ENCODE assay signal across 26 cellular contexts in genomic region chr3:107699682-107700081, GRCh38.
DNase-seq lines count a peak whose midpoint lies in the region; ATAC-seq and TF ChIP-seq lines count a peak whose summit lies in the region.
"Had no signal": no experiment of that assay in that cellular context is flagged by ENCODE, and none has a peak within 500 bp of the region (broad histone marks: within the 10 kb centered on the region; RNA-seq: fewer than 3 reads in every experiment).

No MANE protein-coding gene starts in this region.

- no peak overlapping the region for H3K4me3 ChIP-seq in brain microvascular endothelial cell (ENCODE audit: low read depth, low read length)
- H3K4me3 ChIP-seq in esophagus muscularis mucosa = no peak overlapping the region
- H3K4me3 ChIP-seq: dorsolateral prefrontal cortex, heart right ventricle, neural progenitor cell, SK-N-MC had no signal

- in situ Hi-C loops in brain microvascular endothelial cell (cut with HindIII; ENCODE audit: low pct_ligation_motif_present, low sequenced_read_pairs) = no loop called here
- in situ Hi-C loops in KBM-7 (cut with MboI; ENCODE audit: low pct_unique_long_range_greater_than_20kb, low sequenced_read_pairs) = no loop called here

- peaks cover 31% of the 10 kb centered on the region for H3K4me1 Mint-ChIP-seq in stimulated activated naive CD8-positive, alpha-beta T cell treated with anti-CD3 and anti-CD28 coated beads, Interleukin-15, Interleukin-2, amounts not matched to agents 100 ng/mL and 50 ng/mL, for 24 hours (ENCODE audit: low read depth)

- H3K27me3 Mint-ChIP-seq in stimulated activated naive CD8-positive, alpha-beta T cell treated with anti-CD3 and anti-CD28 coated beads, Interleukin-15, Interleukin-2, amounts not matched to agents 100 ng/mL and 50 ng/mL, for 24 hours = no peaks in the 10 kb centered on the region
- H3K27me3 Mint-ChIP-seq: activated CD4-positive, alpha-beta memory T cell treated with anti-CD3 and anti-CD28 coated beads, Interleukin-2, amount 10 ng/mL, durations not matched to agents 7 days and 5 days; CD4-positive, CD25-positive, alpha-beta regulatory T cell; memory B cell; stimulated activated naive B cell treated with anti-CD40 and anti-IgM and Interleukin-4, amounts not matched to agents 10 μg/mL and 1 μg/mL and 100 μg/mL, for 72 hours had no signal

- no peak for TF ChIP-seq POLR2A in esophagus muscularis mucosa (IDR thresholded peaks at IDR 0.05; ENCODE audit: low read depth)

- peaks cover 4% of the 10 kb centered on the region for H3K36me3 Mint-ChIP-seq in stimulated activated naive CD8-positive, alpha-beta T cell treated with anti-CD3 and anti-CD28 coated beads, Interleukin-15, Interleukin-2, amounts not matched to agents 100 ng/mL and 50 ng/mL, for 24 hours (ENCODE audit: low read depth)
- H3K36me3 Mint-ChIP-seq: CD4-positive, CD25-positive, alpha-beta regulatory T cell; stimulated activated naive B cell treated with anti-CD40 and anti-IgM and Interleukin-4, amounts not matched to agents 10 μg/mL and 1 μg/mL and 100 μg/mL, for 72 hours had no signal

- H3K4me3 Mint-ChIP-seq in stimulated activated naive CD8-positive, alpha-beta T cell treated with anti-CD3 and anti-CD28 coated beads, Interleukin-15, Interleukin-2, amounts not matched to agents 100 ng/mL and 50 ng/mL, for 24 hours = no peak overlapping the region
- H3K4me3 Mint-ChIP-seq: activated CD4-positive, alpha-beta memory T cell treated with anti-CD3 and anti-CD28 coated beads, Interleukin-2, amount 10 ng/mL, durations not matched to agents 7 days and 5 days; CD4-positive, CD25-positive, alpha-beta regulatory T cell; memory B cell; neural progenitor cell; stimulated activated naive B cell treated with anti-CD40 and anti-IgM and Interleukin-4, amounts not matched to agents 10 μg/mL and 1 μg/mL and 100 μg/mL, for 72 hours had no signal

- peaks cover 4% of the 10 kb centered on the region for H3K9me3 Mint-ChIP-seq in stimulated activated naive CD8-positive, alpha-beta T cell treated with anti-CD3 and anti-CD28 coated beads, Interleukin-15, Interleukin-2, amounts not matched to agents 100 ng/mL and 50 ng/mL, for 24 hours
- H3K9me3 Mint-ChIP-seq: activated CD4-positive, alpha-beta memory T cell treated with anti-CD3 and anti-CD28 coated beads, Interleukin-2, amount 10 ng/mL, durations not matched to agents 7 days and 5 days; memory B cell; stimulated activated naive B cell treated with anti-CD40 and anti-IgM and Interleukin-4, amounts not matched to agents 10 μg/mL and 1 μg/mL and 100 μg/mL, for 72 hours had no signal

- no peak for ATAC-seq in stimulated activated naive CD8-positive, alpha-beta T cell treated with anti-CD3 and anti-CD28 coated beads, Interleukin-15, Interleukin-2, amounts not matched to agents 100 U/mL and 50 U/mL, for 24 hours
- ATAC-seq in foreskin keratinocyte (peak; percentile 99), HG03442 (IDR thresholded peaks at IDR 0.05; ENCODE audit: unreplicated experiment) (no peak), HG03175 (IDR thresholded peaks at IDR 0.05; ENCODE audit: unreplicated experiment) (no peak)
- ATAC-seq: heart right ventricle; left colon; sciatic nerve; stimulated activated naive B cell treated with anti-CD40 and anti-IgM and Interleukin-4, amounts not matched to agents 10 μg/mL and 1 μg/mL and 100 μg/mL, for 72 hours had no signal

- TF ChIP-seq CTCF in brain microvascular endothelial cell (IDR thresholded peaks at IDR 0.05; ENCODE audit: low read depth, low read length, missing control alignments) (no peak), foreskin keratinocyte (conservative IDR thresholded peaks at IDR 0.05) (no peak), esophagus muscularis mucosa (IDR thresholded peaks at IDR 0.05) (no peak)

- H3K27me3 ChIP-seq in brain microvascular endothelial cell (replicated peaks) (no peaks in the 10 kb centered on the region), foreskin keratinocyte (no peaks in the 10 kb centered on the region), esophagus muscularis mucosa (no peaks in the 10 kb centered on the region)
- H3K27me3 ChIP-seq: dorsolateral prefrontal cortex, heart right ventricle, neural progenitor cell had no signal

- H3K4me1 ChIP-seq in foreskin keratinocyte (peaks cover 24% of the 10 kb centered on the region), esophagus muscularis mucosa (peaks cover 0 to 22% (median 16%) of the 10 kb centered on the region in 4 donors)

- WGBS in esophagus muscularis mucosa = 43% methylated on average over 2 of the region's 2 CpGs

- TF ChIP-seq EP300 in esophagus muscularis mucosa (IDR thresholded peaks at IDR 0.05) = no peak

- no peaks in the 10 kb centered on the region for H3K9me3 ChIP-seq in esophagus muscularis mucosa

- no peak for DNase-seq in stimulated activated naive CD8-positive, alpha-beta T cell treated with anti-CD3 and anti-CD28 coated beads, Interleukin-15, Interleukin-2, amounts not matched to agents 100 U/mL and 50 U/mL, for 24 hours
- DNase-seq in brain microvascular endothelial cell (peak; percentile 15), foreskin keratinocyte (peak; percentile 85 to 94), esophagus muscularis mucosa (ENCODE audit: extremely low spot score) (no peak), KBM-7 (no peak)
- DNase-seq: activated CD4-positive, alpha-beta memory T cell treated with anti-CD3 and anti-CD28 coated beads, Interleukin-2, amount 10 ng/mL, durations not matched to agents 7 days and 5 days; activated CD4-positive, CD25-positive, alpha-beta regulatory T cell treated with anti-CD3 and anti-CD28 coated beads, Interleukin-2, amount 50 U/mL, for 72 hours; activated CD8-positive, alpha-beta memory T cell treated with anti-CD3 and anti-CD28 coated beads, Interleukin-2, amount 50 U/mL, for 48 hours; activated naive CD4-positive, alpha-beta T cell treated with anti-CD3 and anti-CD28 coated beads, Interleukin-2, amount 50 U/mL, for 16 hours; CD4-positive, CD25-positive, alpha-beta regulatory T cell; dorsolateral prefrontal cortex; heart right ventricle; left colon; NCI-H1436; NCI-H82; posterior cingulate gyrus; stimulated activated naive B cell treated with anti-CD40 and anti-IgM and Interleukin-4, amounts not matched to agents 10 μg/mL and 1 μg/mL and 100 μg/mL, for 72 hours; T-helper 2 cell had no signal

- H3K36me3 ChIP-seq in brain microvascular endothelial cell (replicated peaks) (no peaks in the 10 kb centered on the region), esophagus muscularis mucosa (no peaks in the 10 kb centered on the region)
- H3K36me3 ChIP-seq: heart right ventricle, neural progenitor cell had no signal

- intact Hi-C loops in esophagus muscularis mucosa (cut with DNase I) = no loop called here

- H3K27ac Mint-ChIP-seq in stimulated activated naive CD8-positive, alpha-beta T cell treated with anti-CD3 and anti-CD28 coated beads, Interleukin-15, Interleukin-2, amounts not matched to agents 100 ng/mL and 50 ng/mL, for 24 hours = peak overlapping the region; percentile 13
- H3K27ac Mint-ChIP-seq: activated CD4-positive, alpha-beta memory T cell treated with anti-CD3 and anti-CD28 coated beads, Interleukin-2, amount 10 ng/mL, durations not matched to agents 7 days and 5 days; memory B cell; neural progenitor cell; stimulated activated naive B cell treated with anti-CD40 and anti-IgM and Interleukin-4, amounts not matched to agents 10 μg/mL and 1 μg/mL and 100 μg/mL, for 72 hours had no signal

- H3K27ac ChIP-seq in brain microvascular endothelial cell (no peak overlapping the region), foreskin keratinocyte (peak overlapping the region; percentile 27), esophagus muscularis mucosa (replicated peaks in 1 of 4) (no peak overlapping the region)
- H3K27ac ChIP-seq: heart right ventricle, KMS-11, neural progenitor cell, SK-N-MC had no signal

Comparison
In these comparisons a context has a peak if more than half of its experiments do, and no peak if none do; other contexts are left out.
1. DNase-seq: peak in brain microvascular endothelial cell (single experiment) and foreskin keratinocyte (2 of 2); none in stimulated activated naive CD8-positive, alpha-beta T cell treated with anti-CD3 and anti-CD28 coated beads, Interleukin-15, Interleukin-2, amounts not matched to agents 100 U/mL and 50 U/mL, for 24 hours (single experiment), esophagus muscularis mucosa (single experiment) and KBM-7 (single experiment).